ENCODE assay signal across 13 cellular contexts in the genomic region with DNA sequence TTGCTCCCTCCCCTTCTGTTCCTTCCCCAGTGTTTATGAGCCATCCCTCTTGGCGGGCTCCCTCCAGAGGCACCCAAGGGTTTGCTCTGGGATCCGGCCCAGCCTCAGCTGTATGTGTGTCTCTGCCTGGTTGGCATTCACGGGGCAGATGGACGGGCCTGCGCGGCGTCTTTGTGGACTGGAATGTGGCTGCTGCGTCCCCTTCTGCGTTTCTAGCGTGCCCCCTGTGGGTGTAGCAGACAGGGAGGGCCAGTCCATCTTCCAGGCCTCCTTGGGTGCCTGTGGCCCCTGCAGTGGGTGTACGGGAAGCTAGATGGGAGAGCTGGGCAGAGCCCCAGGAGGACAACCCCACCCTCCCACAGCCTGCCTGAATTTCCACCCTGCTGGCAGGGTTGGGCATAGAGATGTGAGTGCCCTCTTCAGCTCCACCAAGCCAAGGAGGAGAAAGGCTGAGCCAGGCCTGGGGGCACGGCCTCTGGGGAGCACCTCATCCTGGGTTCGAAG. TPM values are rescaled to one million over a fixed set of nuclear protein-coding genes. Genes with fewer than 3 reads are reported as not detected.
A peak's percentile ranks its signal among the peaks of the same experiment; 100 is the strongest.
DNase-seq lines count a peak whose midpoint lies in the region; ATAC-seq and TF ChIP-seq lines count a peak whose summit lies in the region.
"Had no signal": no experiment of that assay in that cellular context is flagged by ENCODE, and none has a peak within 500 bp of the region (broad histone marks: within the 10 kb centered on the region; RNA-seq: fewer than 3 reads in every experiment).

No MANE protein-coding gene starts in this region.

- no peaks in the 10 kb centered on the region for H3K9me3 Mint-ChIP-seq in endodermal cell
- H3K9me3 Mint-ChIP-seq: H9 had no signal

- DNase-seq in Panc1 (ENCODE audit: low read depth, low spot score) (no peak), endodermal cell (no peak), midbrain (lab: John Stamatoyannopoulos, UW) (peak; percentile 33), smooth muscle cell (lab: John Stamatoyannopoulos, UW; ENCODE audit: unreplicated experiment) (no peak), CD1c-positive myeloid dendritic cell (ENCODE audit: extremely low spot score) (no peak), Peyer's patch (no peak)
- DNase-seq: Calu3; effector CD8-positive, alpha-beta T cell; H9; KG1; NCI-H2081; T-helper 9 cell had no signal

- H4K20me1 ChIP-seq in smooth muscle cell (ENCODE audit: low read depth): peaks cover 93% of the 10 kb centered on the region

- 91 to 95% methylated on average over 7 to 13 of the region's 13 CpGs for WGBS in endodermal cell (ENCODE audit: insufficient coverage in 1 of 2, insufficient read length in 1 of 2), 2 experiments
- 90% methylated on average over 13 of the region's 13 CpGs for WGBS in smooth muscle cell (ENCODE audit: low lambda C conversion rate)

- POLR2A ChIA-PET in Panc1 (lab: Charles Lee): no interaction called here

- H3K9me3 ChIP-seq in Panc1 (ENCODE audit: control insufficient read depth, insufficient read depth, low read depth, low read length) (no peaks in the 10 kb centered on the region), endodermal cell (ENCODE audit: control insufficient read depth, low read length) (no peaks in the 10 kb centered on the region), smooth muscle cell (replicated peaks; ENCODE audit: low read depth) (no peaks in the 10 kb centered on the region), Peyer's patch (no peaks in the 10 kb centered on the region)

- intact Hi-C loops in Panc1 (cut with micrococcal nuclease; ENCODE audit: unreplicated experiment): no loop called here

- peaks cover 33% of the 10 kb centered on the region for H3K27me3 Mint-ChIP-seq in endodermal cell (ENCODE audit: insufficient read depth)

- H3K27ac Mint-ChIP-seq in endodermal cell: no peak overlapping the region
- H3K27ac Mint-ChIP-seq: H9 had no signal

- peak overlapping the region; percentile 52 for H3K4me3 Mint-ChIP-seq in endodermal cell

- TF ChIP-seq POLR2A in Peyer's patch (IDR thresholded peaks at IDR 0.05): no peak

- no peak overlapping the region for H3K9ac ChIP-seq in endodermal cell (ENCODE audit: extremely low read depth, low read length, poor library complexity, severe bottlenecking)
- no peak overlapping the region for H3K9ac ChIP-seq in smooth muscle cell (ENCODE audit: low read depth)

- TF ChIP-seq CTCF in Panc1 (IDR thresholded peaks at IDR 0.05): no peak
- TF ChIP-seq CTCF in endodermal cell (conservative IDR thresholded peaks at IDR 0.05): peak; percentile 15
- peak; percentile 5 for TF ChIP-seq CTCF in smooth muscle cell (IDR thresholded peaks at IDR 0.05; ENCODE audit: borderline replicate concordance, insufficient read depth, poor library complexity, severe bottlenecking)
- TF ChIP-seq CTCF in Peyer's patch (IDR thresholded peaks at IDR 0.05): no peak

- peaks cover 2% of the 10 kb centered on the region for H3F3A ChIP-seq in smooth muscle cell (ENCODE audit: low read depth)

- no peaks in the 10 kb centered on the region for H3K36me3 ChIP-seq in Panc1 (ENCODE audit: control insufficient read depth, insufficient read depth, low read length)
- no peaks in the 10 kb centered on the region for H3K36me3 ChIP-seq in endodermal cell (ENCODE audit: control insufficient read depth, insufficient read depth, low read length)
- no peaks in the 10 kb centered on the region for H3K36me3 ChIP-seq in smooth muscle cell (ENCODE audit: low read depth)
- H3K36me3 ChIP-seq in Peyer's patch: no peaks in the 10 kb centered on the region

- H3K4me1 Mint-ChIP-seq in endodermal cell: peaks cover 17% of the 10 kb centered on the region

- CTCF ChIA-PET in Panc1 (lab: Charles Lee): interaction anchor here (0.8 kb wide), 1 partner anchor 218 kb away, joined by 6 read pairs; no protein-coding TSS in a partner anchor

- peak overlapping the region; percentile 93 for H3K4me2 ChIP-seq in smooth muscle cell

- 0 out of 2 replicates have a peak, but pooled peaks have one; percentile 17 for ATAC-seq in Panc1
- no peak for ATAC-seq in GM19455 (IDR thresholded peaks at IDR 0.05; ENCODE audit: unreplicated experiment)

- peaks cover 22% of the 10 kb centered on the region for H3K79me2 ChIP-seq in smooth muscle cell (ENCODE audit: low read depth)

- H3K36me3 Mint-ChIP-seq in endodermal cell (ENCODE audit: low read depth): no peaks in the 10 kb centered on the region

- H3K4me3 ChIP-seq in Panc1 (ENCODE audit: low read depth in 2 of 2, low read length in 2 of 2) (no peak overlapping the region), endodermal cell (ENCODE audit: low read length) (no peak overlapping the region), smooth muscle cell (no peak overlapping the region), Peyer's patch (no peak overlapping the region)

- no peak overlapping the region for H2AFZ ChIP-seq in smooth muscle cell (ENCODE audit: low read depth)

- H3K27ac ChIP-seq in Panc1 (ENCODE audit: low read length) (peak overlapping the region; percentile 71), endodermal cell (ENCODE audit: low read depth, low read length) (no peak overlapping the region), smooth muscle cell (ENCODE audit: low read depth) (no peak overlapping the region), Peyer's patch (no peak overlapping the region)

- in situ Hi-C loops in Panc1 (cut with HindIII; ENCODE audit: low pct_unique_long_range_greater_than_20kb, low sequenced_read_pairs): no loop called here

- H3K27me3 ChIP-seq in Panc1 (ENCODE audit: control insufficient read depth, insufficient read depth, low read length) (no peaks in the 10 kb centered on the region), endodermal cell (ENCODE audit: control insufficient read depth, insufficient read depth, low read length, poor library complexity, severe bottlenecking) (peaks cover 15% of the 10 kb centered on the region), smooth muscle cell (ENCODE audit: low read depth) (peaks cover 24% of the 10 kb centered on the region), Peyer's patch (peaks cover 0 to 19% of the 10 kb centered on the region in 2 donors)

- peaks cover 44% of the 10 kb centered on the region for H3K4me1 ChIP-seq in Panc1 (ENCODE audit: control insufficient read depth, insufficient read depth, low read length)
- H3K4me1 ChIP-seq in endodermal cell (ENCODE audit: control insufficient read depth, insufficient read depth, low read length): peaks cover 3% of the 10 kb centered on the region
- H3K4me1 ChIP-seq in smooth muscle cell (ENCODE audit: low read depth): peaks cover 36% of the 10 kb centered on the region
- H3K4me1 ChIP-seq in Peyer's patch: peaks cover 0 to 21% (median 9%) of the 10 kb centered on the region in 4 donors

- BruUV-seq in Panc1 (replicated peaks; lab: Mats Ljungman, UMichigan): no TSS peak

RNA-seq across cellular contexts. Expression of gene GPC1, which starts 15.7 kb away (rescaled TPM):
- total RNA-seq in Panc1 (2021; ENCODE audit: unreplicated experiment): 88.7 TPM
- 117 TPM for polyA plus RNA-seq in Panc1 (2012; ENCODE audit: insufficient read length)
- 10 to 100 TPM; 37.8 to 69.7 TPM for total RNA-seq in endodermal cell
- polyA plus RNA-seq in endodermal cell (2013, experiment 1 of 2): 55.9 TPM
- 56.9 TPM for polyA plus RNA-seq in endodermal cell (2013, experiment 2 of 2)
- 86.4 and 88.9 TPM in 2 replicates for total RNA-seq in smooth muscle cell
- polyA plus RNA-seq in smooth muscle cell: 221 and 236 TPM in 2 replicates
- 10 to 100 TPM in 1 of 4 donors, 1 to 10 TPM in 3; 4.4 to 18.2 (median 7.1) TPM for total RNA-seq in Peyer's patch

Comparison
In these comparisons a context has a peak if more than half of its experiments do, and no peak if none do; other contexts are left out.
1. CTCF ChIP-seq: peak in endodermal cell (single experiment) and smooth muscle cell (single experiment); none in Panc1 (single experiment) and Peyer's patch (0 of 6).